Comparison of ENCODE assay signal across 8 cellular contexts in the genomic region with DNA sequence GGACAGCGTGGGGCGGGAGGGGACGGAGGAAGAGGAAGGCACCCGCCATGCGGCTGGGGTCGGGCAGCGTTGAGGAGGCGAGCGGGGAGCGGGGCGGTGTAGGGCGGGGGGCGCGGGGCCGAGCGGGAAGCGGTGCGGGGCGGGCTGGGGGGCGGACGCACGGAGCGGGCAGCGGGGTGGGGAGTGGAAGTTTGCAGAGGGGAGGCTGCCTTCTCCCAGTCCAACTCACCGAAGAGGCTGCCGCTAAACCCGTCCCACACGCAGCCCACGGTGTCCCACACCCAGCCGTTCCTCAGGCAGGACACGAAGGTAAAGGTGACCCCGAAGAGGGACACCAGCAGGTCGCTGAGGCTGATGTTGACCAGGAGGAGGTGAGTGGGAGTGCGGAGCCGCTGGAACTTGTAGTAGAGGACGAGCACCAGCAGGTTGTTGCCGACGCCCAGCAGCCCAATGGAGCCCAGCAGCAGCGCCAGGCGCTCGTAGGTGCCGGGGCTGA. TPM values are rescaled to one million over a fixed set of nuclear protein-coding genes. Genes with fewer than 3 reads are reported as not detected.
DNase-seq lines count a peak whose midpoint lies in the region; ATAC-seq and TF ChIP-seq lines count a peak whose summit lies in the region.

No MANE protein-coding gene starts in this region.

- H4K20me1 ChIP-seq in OCI-LY3 (ENCODE audit: insufficient read depth, low read length): no peaks in the 10 kb centered on the region

- H3K9ac ChIP-seq in OCI-LY3 (ENCODE audit: low read length) (peak overlapping the region; percentile 96), iPS-20b (ENCODE audit: low read depth, low read length) (peak overlapping the region; percentile 88)

- H3K27me3 ChIP-seq in OCI-LY3 (ENCODE audit: low read depth, low read length) (no peaks in the 10 kb centered on the region), iPS-20b (ENCODE audit: insufficient read depth, low read length) (no peaks in the 10 kb centered on the region)

- H3K4me1 Mint-ChIP-seq in activated naive CD8-positive, alpha-beta T cell treated with anti-CD3 and anti-CD28 coated beads for 36 hours: peaks cover 52% of the 10 kb centered on the region

- H3K27me3 Mint-ChIP-seq in activated naive CD8-positive, alpha-beta T cell treated with anti-CD3 and anti-CD28 coated beads for 36 hours: no peaks in the 10 kb centered on the region

- ATAC-seq in GM18861 (IDR thresholded peaks at IDR 0.05; ENCODE audit: unreplicated experiment): peak; percentile 53
- ATAC-seq in HG03066 (IDR thresholded peaks at IDR 0.05; ENCODE audit: low read depth, unreplicated experiment): peak; percentile 37

- peak overlapping the region; percentile 88 for H3K4me2 ChIP-seq in OCI-LY3 (ENCODE audit: low read length)

- H3K27ac ChIP-seq in OCI-LY3 (ENCODE audit: low read length) (peak overlapping the region; percentile 54), iPS-20b (ENCODE audit: low read length) (peak overlapping the region; percentile 65)

- no peak for DNase-seq in AG09309 (ENCODE audit: low read depth)
- DNase-seq in activated naive CD8-positive, alpha-beta T cell treated with anti-CD3 and anti-CD28 coated beads for 36 hours: peak; percentile 43
- DNase-seq in stimulated activated CD4-positive, alpha-beta T cell treated with anti-CD3 and anti-CD28 coated beads, Interleukin-15, amount 100 ng/mL, for 24 hours: peak; percentile 55
- no peak for DNase-seq in activated effector memory CD4-positive, alpha-beta T cell treated with Interleukin-2 at 50 U/mL for 16 hours

- H3K27ac Mint-ChIP-seq in activated naive CD8-positive, alpha-beta T cell treated with anti-CD3 and anti-CD28 coated beads for 36 hours: peak overlapping the region; percentile 88

- peaks cover 37% of the 10 kb centered on the region for H3K36me3 Mint-ChIP-seq in activated naive CD8-positive, alpha-beta T cell treated with anti-CD3 and anti-CD28 coated beads for 36 hours

- H2AFZ ChIP-seq in OCI-LY3 (ENCODE audit: low read depth, low read length): peak overlapping the region; percentile 78

- H3K9me3 ChIP-seq in OCI-LY3 (ENCODE audit: insufficient read depth, low read length) (no peaks in the 10 kb centered on the region), iPS-20b (ENCODE audit: insufficient read depth, low read depth, low read length) (no peaks in the 10 kb centered on the region)

- peak; percentile 4 for TF ChIP-seq CTCF in AG09309 (IDR thresholded peaks at IDR 0.05; ENCODE audit: control insufficient read depth, insufficient read depth, low read depth, low read length, missing control alignments)
- TF ChIP-seq CTCF in OCI-LY3 (IDR thresholded peaks at IDR 0.05; ENCODE audit: low read depth, low read length): no peak

- H3K4me1 ChIP-seq in OCI-LY3 (ENCODE audit: low read length): peaks cover 41% of the 10 kb centered on the region
- peaks cover 12% of the 10 kb centered on the region for H3K4me1 ChIP-seq in iPS-20b (ENCODE audit: insufficient read depth, low read length)

- H3K9me3 Mint-ChIP-seq in activated naive CD8-positive, alpha-beta T cell treated with anti-CD3 and anti-CD28 coated beads for 36 hours: peaks cover 17% of the 10 kb centered on the region

- H3K4me3 Mint-ChIP-seq in activated naive CD8-positive, alpha-beta T cell treated with anti-CD3 and anti-CD28 coated beads for 36 hours: peak overlapping the region; percentile 92

- peaks cover 46% of the 10 kb centered on the region for H3K79me2 ChIP-seq in OCI-LY3 (ENCODE audit: low read length)

- H3K36me3 ChIP-seq in OCI-LY3 (replicated peaks; ENCODE audit: low read depth, low read length) (peaks cover 25% of the 10 kb centered on the region), iPS-20b (ENCODE audit: insufficient read depth, low read depth, low read length) (peaks cover 32% of the 10 kb centered on the region)

- H3K4me3 ChIP-seq in AG09309 (ENCODE audit: control insufficient read depth, low read depth, low read length) (peak overlapping the region; percentile 98), OCI-LY3 (ENCODE audit: low read length) (peak overlapping the region; percentile 96), iPS-20b (ENCODE audit: low read length) (peak overlapping the region; percentile 77)

RNA-seq across cellular contexts. Expression of a gene that starts 0.5 kb away (rescaled TPM):
- 10 to 100 TPM; 24.3 to 27.6 TPM for total RNA-seq in activated naive CD8-positive, alpha-beta T cell treated with anti-CD3 and anti-CD28 coated beads for 36 hours

RNA-seq across cellular contexts. Expression of a gene that starts 0.5 kb away (rescaled TPM):
- 1 to 10 TPM; 8.6 to 9.3 TPM for total RNA-seq in activated naive CD8-positive, alpha-beta T cell treated with anti-CD3 and anti-CD28 coated beads for 36 hours

RNA-seq across cellular contexts. Expression of a gene that starts 12.4 kb away (rescaled TPM):
- total RNA-seq in activated naive CD8-positive, alpha-beta T cell treated with anti-CD3 and anti-CD28 coated beads for 36 hours: under 1 TPM in 1 of 2 experiments, not detected in 1; 0.32 TPM

Comparison
In these comparisons a context has a peak if more than half of its experiments do, and no peak if none do; other contexts are left out.
1. DNase-seq: peak in activated naive CD8-positive, alpha-beta T cell treated with anti-CD3 and anti-CD28 coated beads for 36 hours (single experiment) and stimulated activated CD4-positive, alpha-beta T cell treated with anti-CD3 and anti-CD28 coated beads, Interleukin-15, amount 100 ng/mL, for 24 hours (single experiment); none in AG09309 (single experiment) and activated effector memory CD4-positive, alpha-beta T cell treated with Interleukin-2 at 50 U/mL for 16 hours (single experiment).
2. Peak in every context shown above with its lines, with median percentiles within 50 percentile points of each other: H3K4me3 ChIP-seq.